ENCODE assay signal across 11 cellular contexts in genomic region chr7:131330299-131330698, GRCh38. TPM values are rescaled to one million over a fixed set of nuclear protein-coding genes. Genes with fewer than 3 reads are reported as not detected.
A peak's percentile ranks its signal among the peaks of the same experiment; 100 is the strongest.
DNase-seq lines count a peak whose midpoint lies in the region; TF ChIP-seq lines count a peak whose summit lies in the region.
"Had no signal": no experiment of that assay in that cellular context is flagged by ENCODE, and none has a peak within 500 bp of the region (broad histone marks: within the 10 kb centered on the region; RNA-seq: fewer than 3 reads in every experiment).

No MANE protein-coding gene starts in this region.

- H3F3A ChIP-seq in SU-DHL-6 (ENCODE audit: insufficient read depth), result peaks cover 6% of the 10 kb centered on the region; the same call in 1 of the 2 replicates

- H3K27me3 Mint-ChIP-seq in activated CD4-positive, alpha-beta T cell treated with anti-CD3 and anti-CD28 coated beads, Interleukin-2, amount 10 ng/mL, durations not matched to agents 7 days and 5 days, result no peaks in the 10 kb centered on the region

- peaks cover 71% of the 10 kb centered on the region for H3K79me2 ChIP-seq in SU-DHL-6 (ENCODE audit: insufficient read depth, low read length)
- H3K79me2 ChIP-seq in fibroblast of lung (ENCODE audit: control insufficient read depth, insufficient read depth, low read length), result peaks cover 71% of the 10 kb centered on the region

- DNase-seq in activated CD4-positive, alpha-beta T cell treated with anti-CD3 and anti-CD28 coated beads, Interleukin-2, amount 10 ng/mL, durations not matched to agents 7 days and 5 days, result no peak
- no peak for DNase-seq in activated CD4-positive, alpha-beta T cell treated with anti-CD3 and anti-CD28 coated beads for 48 hours
- DNase-seq in fibroblast of lung (ENCODE audit: low read depth in 2 of 2), result no peak
- no peak for DNase-seq in NCI-H1417 treated with DMSO at 0.1 percent for 48 hours (lab: John Stamatoyannopoulos, UW)
- no peak for DNase-seq in stimulated activated CD4-positive, alpha-beta T cell treated with anti-CD3 and anti-CD28 coated beads, Interleukin-2, amount 100 ng/mL, for 24 hours
- no peak for DNase-seq in activated naive CD4-positive, alpha-beta T cell treated with anti-CD3 and anti-CD28 coated beads, Interleukin-2, amount 50 U/mL, for 16 hours
- DNase-seq: mucosa of descending colon; NCI-H1930; stimulated activated CD4-positive, alpha-beta T cell treated with anti-CD3 and anti-CD28 coated beads, Interleukin-1b, Interleukin-23, amount 100 ng/mL, for 48 hours had no signal

- H3K4me1 ChIP-seq in fibroblast of lung (ENCODE audit: control insufficient read depth, extremely low read depth, insufficient read depth, low read length) (peaks cover 3% of the 10 kb centered on the region), subcutaneous abdominal adipose tissue (ENCODE audit: control insufficient read depth in 5 of 5, insufficient read depth in 5 of 5, low read length in 5 of 5) (peaks cover 0 to 42% (median 29%) of the 10 kb centered on the region in 5 donors)

- H3K36me3 ChIP-seq in SU-DHL-6 (ENCODE audit: low read length), result peaks cover 7% of the 10 kb centered on the region; the same call in 1 of the 2 replicates
- no peaks in the 10 kb centered on the region for H3K36me3 ChIP-seq in fibroblast of lung (ENCODE audit: control insufficient read depth, insufficient read depth, low read length)
- H3K36me3 ChIP-seq in subcutaneous abdominal adipose tissue (ENCODE audit: control insufficient read depth in 5 of 5, insufficient read depth in 5 of 5, low read length in 5 of 5), result peaks cover 0 to 3% (median 0%) of the 10 kb centered on the region in 5 donors

- TF ChIP-seq CTCF in SU-DHL-6 (IDR thresholded peaks at IDR 0.05; ENCODE audit: insufficient read depth, low read length, poor library complexity, severe bottlenecking), result no peak
- no peak for TF ChIP-seq CTCF in fibroblast of lung (conservative IDR thresholded peaks at IDR 0.05 in 1 of 2, IDR thresholded peaks at IDR 0.05 in 1 of 2; ENCODE audit: low read depth in 1 of 2, low read length in 2 of 2)

- no peaks in the 10 kb centered on the region for H3K9me2 ChIP-seq in SU-DHL-6 (replicated peaks; ENCODE audit: insufficient read depth, low read length)

- peaks cover 12% of the 10 kb centered on the region for H3K9me3 Mint-ChIP-seq in activated CD4-positive, alpha-beta T cell treated with anti-CD3 and anti-CD28 coated beads, Interleukin-2, amount 10 ng/mL, durations not matched to agents 7 days and 5 days

- POLR2A ChIA-PET in activated CD4-positive, alpha-beta T cell treated with anti-CD3 and anti-CD28 coated beads, Interleukin-2, amount 10 ng/mL, durations not matched to agents 7 days and 5 days (lab: Charles Lee), result no interaction called here

- H4K20me1 ChIP-seq in SU-DHL-6 (ENCODE audit: low read depth, low read length), result 0 out of 2 replicates have a peak, but pooled peaks cover 7% of the 10 kb centered on the region
- no peaks in the 10 kb centered on the region for H4K20me1 ChIP-seq in fibroblast of lung (ENCODE audit: control insufficient read depth, extremely low read depth, insufficient read depth, low read length)

- no peak overlapping the region for H3K9ac ChIP-seq in SU-DHL-6 (ENCODE audit: low read length)
- H3K9ac ChIP-seq in fibroblast of lung (ENCODE audit: insufficient read depth, low read length), result no peak overlapping the region
- H3K9ac ChIP-seq in subcutaneous abdominal adipose tissue (ENCODE audit: low read length in 5 of 5), result peak overlapping the region in 3 of 5 donors; percentile 1 to 98 (median 4)

- no peak overlapping the region for H3K4me3 Mint-ChIP-seq in activated CD4-positive, alpha-beta T cell treated with anti-CD3 and anti-CD28 coated beads, Interleukin-2, amount 10 ng/mL, durations not matched to agents 7 days and 5 days

- H3K27ac ChIP-seq in SU-DHL-6 (ENCODE audit: low read depth, low read length) (no peak overlapping the region), fibroblast of lung (ENCODE audit: insufficient read depth, low read length) (no peak overlapping the region), subcutaneous abdominal adipose tissue (ENCODE audit: low read depth, low read length) (peak overlapping the region; percentile 99)

- peak overlapping the region; percentile 1 for H3K27ac Mint-ChIP-seq in activated CD4-positive, alpha-beta T cell treated with anti-CD3 and anti-CD28 coated beads, Interleukin-2, amount 10 ng/mL, durations not matched to agents 7 days and 5 days

- CTCF ChIA-PET in activated CD4-positive, alpha-beta T cell treated with anti-CD3 and anti-CD28 coated beads, Interleukin-2, amount 10 ng/mL, durations not matched to agents 7 days and 5 days (lab: Charles Lee), result no interaction called here

- no peak overlapping the region for H3K4me3 ChIP-seq in SU-DHL-6 (ENCODE audit: insufficient read depth, low read length, poor library complexity, severe bottlenecking)
- peak overlapping the region in 2 of 4 experiments; percentile 90 to 95 for H3K4me3 ChIP-seq in fibroblast of lung (replicated peaks in 1 of 4; ENCODE audit: control extremely low read depth in 1 of 4, insufficient read depth in 1 of 4, low read depth in 3 of 4, low read length in 4 of 4)
- H3K4me3 ChIP-seq in subcutaneous abdominal adipose tissue (ENCODE audit: low read depth in 1 of 5, low read length in 5 of 5), result peak overlapping the region in 2 of 5 donors; percentile 6 to 25
- H3K4me3 ChIP-seq: mucosa of descending colon had no signal

- H3K9me3 ChIP-seq in SU-DHL-6 (ENCODE audit: insufficient read depth, low read length), result no peaks in the 10 kb centered on the region
- no peaks in the 10 kb centered on the region for H3K9me3 ChIP-seq in fibroblast of lung (ENCODE audit: control insufficient read depth, insufficient read depth, low read depth, low read length)
- no peaks in the 10 kb centered on the region for H3K9me3 ChIP-seq in subcutaneous abdominal adipose tissue (ENCODE audit: control insufficient read depth in 5 of 5, low read length in 5 of 5)

- H3K36me3 Mint-ChIP-seq in activated CD4-positive, alpha-beta T cell treated with anti-CD3 and anti-CD28 coated beads, Interleukin-2, amount 10 ng/mL, durations not matched to agents 7 days and 5 days (ENCODE audit: low read depth), result peaks cover 18% of the 10 kb centered on the region

- H3K4me1 Mint-ChIP-seq in activated CD4-positive, alpha-beta T cell treated with anti-CD3 and anti-CD28 coated beads, Interleukin-2, amount 10 ng/mL, durations not matched to agents 7 days and 5 days, result peaks cover 47% of the 10 kb centered on the region

- H2AFZ ChIP-seq in SU-DHL-6 (ENCODE audit: low read depth, low read length, severe bottlenecking) (no peak overlapping the region), fibroblast of lung (ENCODE audit: low read length) (no peak overlapping the region)

- H3K27me3 ChIP-seq in SU-DHL-6 (ENCODE audit: low read length), result no peaks in the 10 kb centered on the region
- no peaks in the 10 kb centered on the region for H3K27me3 ChIP-seq in fibroblast of lung (ENCODE audit: control insufficient read depth, insufficient read depth, low read length)
- no peaks in the 10 kb centered on the region for H3K27me3 ChIP-seq in subcutaneous abdominal adipose tissue (ENCODE audit: control insufficient read depth in 5 of 5, insufficient read depth in 4 of 5, low read length in 5 of 5)

- H3K4me2 ChIP-seq in SU-DHL-6 (ENCODE audit: low read depth, low read length, poor library complexity, severe bottlenecking), result peak overlapping the region; percentile 92
- H3K4me2 ChIP-seq in fibroblast of lung (ENCODE audit: extremely low read depth, insufficient read depth, low read length), result peak overlapping the region; percentile 74

RNA-seq across cellular contexts. Expression of gene MKLN1, which starts 2.6 kb away (rescaled TPM):
- 10 to 100 TPM; 36.8 to 40.1 TPM for total RNA-seq in activated CD4-positive, alpha-beta T cell treated with anti-CD3 and anti-CD28 coated beads, Interleukin-2, amount 10 ng/mL, durations not matched to agents 7 days and 5 days
- 26.7 and 33.9 TPM in 2 replicates for total RNA-seq in fibroblast of lung
- 46.4 and 46.5 TPM in 2 replicates for polyA plus RNA-seq in fibroblast of lung
- polyA plus RNA-seq in fibroblast of lung (2012), result 20.8 and 24.7 TPM in 2 replicates
- 35.5 and 44.8 TPM in 2 replicates for polyA minus RNA-seq in fibroblast of lung (ENCODE audit: low replicate concordance)

Comparison
In these comparisons a context has a peak if more than half of its experiments do, and no peak if none do; other contexts are left out.
1. H3K9ac ChIP-seq: peak in subcutaneous abdominal adipose tissue (3 of 5); none in SU-DHL-6 (single experiment) and fibroblast of lung (single experiment).